In genomic region chr14:69685716-69686115, GRCh38 we compare ENCODE assay signal across 8 cellular contexts.
DNase-seq lines count a peak whose midpoint lies in the region; ATAC-seq, FAIRE-seq and TF ChIP-seq lines count a peak whose summit lies in the region.

No MANE protein-coding gene starts in this region.

- TF ChIP-seq CTCF in dorsolateral prefrontal cortex (IDR thresholded peaks at IDR 0.05 in 54 of 56, conservative IDR thresholded peaks at IDR 0.05 in 2 of 56; ENCODE audit: low read depth in 1 of 56, partially characterized antibody in 56 of 56) (peak in 1 of 56 donors; percentile 21), nephron (IDR thresholded peaks at IDR 0.05; ENCODE audit: unreplicated experiment in 3 of 3) (no peak), D721Med (IDR thresholded peaks at IDR 0.05; ENCODE audit: insufficient read depth, missing control alignments) (no peak)

- no peak for ATAC-seq in GM19328 (IDR thresholded peaks at IDR 0.05; ENCODE audit: unreplicated experiment)
- no peak for ATAC-seq in GM19463 (IDR thresholded peaks at IDR 0.05; ENCODE audit: unreplicated experiment)

- no peaks in the 10 kb centered on the region for H3K27me3 Mint-ChIP-seq in nephron (ENCODE audit: low read depth)

- H3K36me3 Mint-ChIP-seq in nephron (ENCODE audit: low read depth), result no peaks in the 10 kb centered on the region

- peak overlapping the region in 42 of 59 donors; percentile 1 to 94 (median 45) for H3K27ac ChIP-seq in dorsolateral prefrontal cortex

- no peak overlapping the region for H3K4me3 Mint-ChIP-seq in nephron

- no peaks in the 10 kb centered on the region for H3K27me3 ChIP-seq in dorsolateral prefrontal cortex

- H3K4me1 Mint-ChIP-seq in nephron, result peaks cover 84% of the 10 kb centered on the region

- FAIRE-seq in D721Med (lab: Jason Lieb, UNC), result no peak

- intact Hi-C loops in dorsolateral prefrontal cortex (cut with DNase I), result loop anchor here (5.0 kb wide), 1 partner anchor 73 kb away; the partner anchor contains the start of gene SUSD6 (in 2 of the 2)

- no peaks in the 10 kb centered on the region for H3K9me3 Mint-ChIP-seq in nephron

- peak; percentile 85 for DNase-seq in LHCN-M2 (ENCODE audit: low read depth)
- DNase-seq in RPMI8226, result peak; percentile 74
- peak; percentile 57 to 84 (median 70) for DNase-seq in dorsolateral prefrontal cortex
- no peak for DNase-seq in D721Med (ENCODE audit: insufficient read length, low spot score)
- no peak for DNase-seq in LoVo (ENCODE audit: low spot score)

- H3K4me3 ChIP-seq in dorsolateral prefrontal cortex, result peak overlapping the region in 3 of 59 donors; percentile 9 to 23 (median 14)

- peak overlapping the region; percentile 8 to 64 (median 41) for H3K27ac Mint-ChIP-seq in nephron

Comparison
In these comparisons a context has a peak if more than half of its experiments do, and no peak if none do; other contexts are left out.
1. DNase-seq: peak in LHCN-M2 (single experiment), RPMI8226 (single experiment) and dorsolateral prefrontal cortex (10 of 10); none in D721Med (single experiment) and LoVo (single experiment).